10 cellular contexts compared by ENCODE assay signal in the genomic region with DNA sequence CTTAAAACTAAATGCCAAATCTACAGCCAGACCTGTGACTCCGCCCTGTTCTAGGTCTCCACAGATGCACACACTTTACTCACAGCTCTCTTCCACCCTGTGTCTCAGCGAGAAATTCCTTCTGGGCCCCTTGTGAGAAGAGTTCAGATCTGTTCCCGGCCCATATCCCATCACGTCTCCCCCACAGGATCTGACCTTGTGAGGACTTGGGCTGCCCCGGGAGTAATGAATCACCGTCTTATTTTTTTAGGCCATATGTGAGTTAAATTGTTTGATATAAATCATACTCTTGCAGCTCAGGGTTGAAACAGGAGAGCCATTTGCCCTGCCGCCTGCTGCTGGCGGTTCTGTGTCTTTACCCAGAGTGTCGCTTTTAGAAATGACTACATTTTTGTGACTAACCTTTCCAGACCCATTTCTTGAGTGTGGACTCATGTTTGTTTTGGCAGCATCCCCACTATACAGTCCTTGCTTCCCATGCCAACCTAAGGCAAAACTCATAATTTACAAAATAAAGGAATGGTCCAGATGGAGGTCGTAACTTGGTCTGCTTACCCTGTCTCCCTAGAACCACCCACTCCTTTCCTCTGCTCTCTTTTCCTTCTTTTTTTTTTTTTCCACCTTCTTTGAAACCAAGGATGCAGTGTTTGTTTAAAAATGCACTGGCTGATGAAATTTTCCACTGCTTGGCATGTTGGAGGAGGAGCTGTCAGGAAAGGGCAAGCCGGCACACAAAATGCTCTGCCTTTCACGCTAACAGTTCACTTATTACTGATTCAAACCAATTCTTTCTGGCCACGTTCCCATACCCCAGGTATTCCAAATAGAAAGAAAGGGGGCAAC.
DNase-seq lines count a peak whose midpoint lies in the region; ATAC-seq, FAIRE-seq and TF ChIP-seq lines count a peak whose summit lies in the region.
"Had no signal": no experiment of that assay in that cellular context is flagged by ENCODE, and none has a peak within 500 bp of the region (broad histone marks: within the 10 kb centered on the region; RNA-seq: fewer than 3 reads in every experiment).

No MANE protein-coding gene starts in this region.

- H3K4me1 ChIP-seq in SK-N-SH (ENCODE audit: control insufficient read depth in 1 of 2, insufficient read depth in 2 of 2, low read depth in 1 of 2, low read length in 1 of 2) (peaks cover 25 to 40% of the 10 kb centered on the region in 2 experiments), skeletal muscle tissue (ENCODE audit: control insufficient read depth in 3 of 3, insufficient read depth in 3 of 3, low read length in 3 of 3) (peaks cover 0 to 14% (median 3%) of the 10 kb centered on the region in 3 donors)

- peaks cover 41% of the 10 kb centered on the region for H3F3A ChIP-seq in SK-N-SH (replicated peaks; ENCODE audit: insufficient read depth)

- H3K27me3 ChIP-seq in SK-N-SH (ENCODE audit: insufficient read depth), result no peaks in the 10 kb centered on the region
- H3K27me3 ChIP-seq in skeletal muscle tissue (ENCODE audit: control insufficient read depth in 3 of 3, insufficient read depth in 3 of 3, low read length in 3 of 3), result no peaks in the 10 kb centered on the region

- H3K9ac ChIP-seq in SK-N-SH (peak overlapping the region; percentile 76), skeletal muscle tissue (ENCODE audit: low read depth in 1 of 3, low read length in 3 of 3) (peak overlapping the region in 1 of 3 donors; percentile 21)

- peak in 1 of 2 experiments; percentile 95; a peak in 2 of 4 replicates for TF ChIP-seq EP300 in SK-N-SH (IDR thresholded peaks at IDR 0.05; ENCODE audit: borderline replicate concordance in 1 of 2, low read depth in 1 of 2, low read length in 1 of 2)

- FAIRE-seq in GM19239 (lab: Jason Lieb, UNC), result no peak

- no peaks in the 10 kb centered on the region for H3K9me3 ChIP-seq in SK-N-SH
- no peaks in the 10 kb centered on the region for H3K9me3 ChIP-seq in skeletal muscle tissue (ENCODE audit: control insufficient read depth in 3 of 3, low read length in 3 of 3)

- H3K27ac ChIP-seq in SK-N-SH (ENCODE audit: low read depth in 2 of 2, low read length in 1 of 2) (peak overlapping the region; percentile 97), skeletal muscle tissue (ENCODE audit: low read depth, low read length) (peak overlapping the region; percentile 42)

- peak; percentile 34; the same call in 1 of the 2 replicates for TF ChIP-seq CTCF in SK-N-SH (IDR thresholded peaks at IDR 0.05)

- POLR2A ChIA-PET in SK-N-SH (lab: Yijun Ruan, JAX), result no interaction called here

- H3K36me3 ChIP-seq in SK-N-SH (replicated peaks in 1 of 2; ENCODE audit: control insufficient read depth in 1 of 2, insufficient read depth in 2 of 2, low read length in 1 of 2), result no peaks in the 10 kb centered on the region
- H3K36me3 ChIP-seq in skeletal muscle tissue (ENCODE audit: control insufficient read depth in 3 of 3, insufficient read depth in 3 of 3, low read length in 3 of 3), result no peaks in the 10 kb centered on the region

- DNase-seq in GOT3 (lab: John Stamatoyannopoulos, UW), result peak; percentile 99
- DNase-seq in SK-N-SH, result peak; percentile 10
- peak; percentile 85 for DNase-seq in glomerular endothelial cell (ENCODE audit: extremely low read depth, low read depth, low spot score)
- no peak for DNase-seq in effector CD8-positive, alpha-beta T cell (lab: John Stamatoyannopoulos, UW)
- no peak for DNase-seq in GM19239 (ENCODE audit: insufficient read length, low spot score)
- no peak for DNase-seq in globus pallidus (ENCODE audit: low spot score)
- DNase-seq: naive B cell had no signal

- H3K4me2 ChIP-seq in SK-N-SH, result peak overlapping the region; percentile 73

- 0 out of 2 replicates have a peak, but pooled peaks have one; percentile 12 for TF ChIP-seq RAD21 in SK-N-SH (IDR thresholded peaks at IDR 0.05; ENCODE audit: low read length)

- H3K79me2 ChIP-seq in SK-N-SH (ENCODE audit: insufficient read depth), result no peaks in the 10 kb centered on the region; the same call in 1 of the 2 replicates

- H3K4me3 ChIP-seq in SK-N-SH (ENCODE audit: low read depth in 2 of 2, low read length in 1 of 2) (peak overlapping the region; percentile 30 to 51; a peak in 3 of 4 replicates), skeletal muscle tissue (ENCODE audit: low read length in 3 of 3) (peak overlapping the region in 2 of 3 donors; percentile 5 to 38)

- 7% methylated on average over 13 of the region's 13 CpGs for WGBS in SK-N-SH (ENCODE audit: low lambda C conversion rate)

- no peak for ATAC-seq in HG03159 (IDR thresholded peaks at IDR 0.05; ENCODE audit: unreplicated experiment)
- ATAC-seq: activated T-helper 17 cell treated with anti-CD3 and anti-CD28 coated beads, Interleukin-2, amount 50 U/mL, for 72 hours had no signal

- H3K9me2 ChIP-seq in SK-N-SH, result no peaks in the 10 kb centered on the region

- peak overlapping the region; percentile 50; the same call in 1 of the 2 replicates for H2AFZ ChIP-seq in SK-N-SH (ENCODE audit: low read depth)

- no peaks in the 10 kb centered on the region for H4K20me1 ChIP-seq in SK-N-SH (ENCODE audit: insufficient read depth)

- CTCF ChIA-PET in SK-N-SH (lab: Yijun Ruan, JAX), result no interaction called here

TF ChIP-seq in SK-N-SH, 30 proteins besides CTCF, POLR2A, EP300 and RAD21 (continues in another document):
- TF ChIP-seq JUND (IDR thresholded peaks at IDR 0.05), result peak; percentile 86
- peak; percentile 75; the same call in 1 of the 2 replicates for TF ChIP-seq TEAD4 (IDR thresholded peaks at IDR 0.05; ENCODE audit: borderline replicate concordance, insufficient read depth)
- TF ChIP-seq ELF1 (IDR thresholded peaks at IDR 0.05), result peak; percentile 26; the same call in 1 of the 2 replicates
- TF ChIP-seq RXRA (IDR thresholded peaks at IDR 0.05; ENCODE audit: borderline replicate concordance, low read depth), result peak; percentile 91; the same call in 1 of the 2 replicates
- TF ChIP-seq TCF12 (IDR thresholded peaks at IDR 0.05), result peak; percentile 96
- no peak for TF ChIP-seq CHD2 (IDR thresholded peaks at IDR 0.05; ENCODE audit: low read length, partially characterized antibody)
- TF ChIP-seq, protein P1, sequence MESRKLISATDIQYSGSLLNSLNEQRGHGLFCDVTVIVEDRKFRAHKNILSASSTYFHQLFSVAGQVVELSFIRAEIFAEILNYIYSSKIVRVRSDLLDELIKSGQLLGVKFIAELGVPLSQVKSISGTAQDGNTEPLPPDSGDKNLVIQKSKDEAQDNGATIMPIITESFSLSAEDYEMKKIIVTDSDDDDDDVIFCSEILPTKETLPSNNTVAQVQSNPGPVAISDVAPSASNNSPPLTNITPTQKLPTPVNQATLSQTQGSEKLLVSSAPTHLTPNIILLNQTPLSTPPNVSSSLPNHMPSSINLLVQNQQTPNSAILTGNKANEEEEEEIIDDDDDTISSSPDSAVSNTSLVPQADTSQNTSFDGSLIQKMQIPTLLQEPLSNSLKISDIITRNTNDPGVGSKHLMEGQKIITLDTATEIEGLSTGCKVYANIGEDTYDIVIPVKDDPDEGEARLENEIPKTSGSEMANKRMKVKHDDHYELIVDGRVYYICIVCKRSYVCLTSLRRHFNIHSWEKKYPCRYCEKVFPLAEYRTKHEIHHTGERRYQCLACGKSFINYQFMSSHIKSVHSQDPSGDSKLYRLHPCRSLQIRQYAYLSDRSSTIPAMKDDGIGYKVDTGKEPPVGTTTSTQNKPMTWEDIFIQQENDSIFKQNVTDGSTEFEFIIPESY (IDR thresholded peaks at IDR 0.05; ENCODE audit: borderline replicate concordance, low read depth), result 0 out of 2 replicates have a peak, but pooled peaks have one; percentile 46
- TF ChIP-seq NRF1 (IDR thresholded peaks at IDR 0.05; ENCODE audit: low read depth, low read length), result no peak
- TF ChIP-seq MAX (IDR thresholded peaks at IDR 0.05; ENCODE audit: low read depth), result peak; percentile 70
- TF ChIP-seq YY1 (IDR thresholded peaks at IDR 0.05; ENCODE audit: low read depth), result peak; percentile 52; the same call in 1 of the 2 replicates
- TF ChIP-seq IRF3 (IDR thresholded peaks at IDR 0.05; ENCODE audit: low read depth, low read length), result no peak
- 0 out of 2 replicates have a peak, but pooled peaks have one; percentile 47 for TF ChIP-seq REST (IDR thresholded peaks at IDR 0.05; ENCODE audit: low read depth, low read length)

Comparison
In these comparisons a context has a peak if more than half of its experiments do, and no peak if none do; other contexts are left out.
1. DNase-seq: peak in GOT3 (single experiment), SK-N-SH (single experiment) and glomerular endothelial cell (single experiment); none in effector CD8-positive, alpha-beta T cell (single experiment), GM19239 (single experiment) and globus pallidus (single experiment).